In the genomic region with DNA sequence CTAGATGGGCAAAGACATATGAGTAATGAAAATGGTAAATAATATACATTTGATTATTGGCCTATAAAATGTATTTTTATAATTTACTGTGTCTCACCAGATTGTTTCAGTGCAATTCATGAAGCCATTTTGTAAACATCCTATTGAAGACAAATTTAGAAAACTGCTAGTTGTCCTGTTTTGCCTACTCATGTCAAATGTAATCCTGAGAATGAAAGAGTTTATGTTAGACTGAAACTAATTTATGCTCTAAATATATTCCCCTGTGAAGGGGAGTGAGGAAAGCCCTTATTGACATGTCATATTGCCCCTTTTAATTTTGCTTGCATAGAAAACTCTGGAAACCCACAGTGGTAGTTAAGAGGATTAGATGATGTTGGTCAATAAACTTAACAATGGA, we compare ENCODE assay signal across 10 cellular contexts.
"Had no signal": no experiment of that assay in that cellular context is flagged by ENCODE, and none has a peak within 500 bp of the region (broad histone marks: within the 10 kb centered on the region; RNA-seq: fewer than 3 reads in every experiment).

No MANE protein-coding gene starts in this region.

- H3K27me3 Mint-ChIP-seq: IgD-negative memory B cell had no signal

- ATAC-seq: HCT116, HepG2 had no signal

- DNase-seq: GM23248, GOT3, H7, HFFc6, KBM-7 had no signal

- H3K4me3 ChIP-seq: GM23248, HAP-1 had no signal

- H3K36me3 Mint-ChIP-seq: IgD-negative memory B cell had no signal

- H3K4me1 Mint-ChIP-seq: IgD-negative memory B cell had no signal

- H3K4me1 ChIP-seq: HAP-1 had no signal

- H3K27ac Mint-ChIP-seq: HFFc6, IgD-negative memory B cell had no signal

- H3K36me3 ChIP-seq: HAP-1 had no signal

- H3K9ac ChIP-seq: GM23248 had no signal

- H2AFZ ChIP-seq: GM23248 had no signal

- H3K9me3 ChIP-seq: HAP-1 had no signal

- H3K4me3 Mint-ChIP-seq: HFFc6, IgD-negative memory B cell had no signal

- H3K9me3 Mint-ChIP-seq: HFFc6 had no signal

- H3K27ac ChIP-seq: GM23248, HL-60 had no signal
